ENCODE assay signal across 18 cellular contexts in genomic region chr11:15585587-15586331, GRCh38.
"Had no signal": no experiment of that assay in that cellular context is flagged by ENCODE, and none has a peak within 500 bp of the region (broad histone marks: within the 10 kb centered on the region; RNA-seq: fewer than 3 reads in every experiment).

No MANE protein-coding gene starts in this region.

- H3K4me1 ChIP-seq: left lung, lower lobe of right lung, pancreas, suprapubic skin, thyroid gland, uterus had no signal

- FAIRE-seq: pancreas had no signal

- H3K36me3 ChIP-seq: gastrocnemius medialis, left lung, lower lobe of right lung, pancreas, right lobe of liver, suprapubic skin, thyroid gland, uterus had no signal

- ATAC-seq: gastrocnemius medialis; left lung; lower lobe of right lung; natural killer cell treated with Interleukin-12 subunit alpha and Interleukin-12 subunit beta and Interleukin-15 and Interleukin-18, amount 100 ng/mL, for 72 hours; pancreas; right lobe of liver; stimulated activated effector memory CD8-positive, alpha-beta T cell treated with anti-CD3 and anti-CD28 coated beads, Interleukin-12 subunit alpha, Interleukin-12 subunit beta, amount 100 ng/mL, for 72 hours; stimulated activated naive CD8-positive, alpha-beta T cell treated with anti-CD3 and anti-CD28 coated beads, Interleukin-15, Interleukin-2, amounts not matched to agents 100 U/mL and 50 U/mL, for 24 hours had no signal

- H3K4me3 ChIP-seq: coronary artery, gastrocnemius medialis, left lung, lower lobe of right lung, pancreas, right lobe of liver, suprapubic skin, thyroid gland, uterus had no signal

- H3K9me3 ChIP-seq: gastrocnemius medialis, left lung, lower lobe of right lung, pancreas, right lobe of liver, suprapubic skin, thyroid gland, uterus had no signal

- H3K27ac ChIP-seq: coronary artery, gastrocnemius medialis, left lung, lower lobe of right lung, pancreas, right lobe of liver, suprapubic skin, thyroid gland, uterus had no signal

- DNase-seq: effector CD4-positive, alpha-beta T cell; gastrocnemius medialis; islet precursor cell; left lung; lower lobe of right lung; midbrain; occipital lobe; pancreas; right lobe of liver; stimulated activated CD4-positive, alpha-beta T cell treated with anti-CD3 and anti-CD28 coated beads, Interleukin-4, amount 100 ng/mL, for 1 hour; stimulated activated CD8-positive, alpha-beta memory T cell treated with anti-CD3 and anti-CD28 coated beads, Interleukin-4, amount 100 ng/mL, for 48 hours; stimulated activated naive CD8-positive, alpha-beta T cell treated with anti-CD3 and anti-CD28 coated beads, Interleukin-15, Interleukin-2, amounts not matched to agents 100 U/mL and 50 U/mL, for 24 hours; thyroid gland; uterus had no signal

- H3K27me3 ChIP-seq: gastrocnemius medialis, left lung, pancreas, right lobe of liver, suprapubic skin, thyroid gland, uterus had no signal
